17 cellular contexts compared by ENCODE assay signal in the genomic region with DNA sequence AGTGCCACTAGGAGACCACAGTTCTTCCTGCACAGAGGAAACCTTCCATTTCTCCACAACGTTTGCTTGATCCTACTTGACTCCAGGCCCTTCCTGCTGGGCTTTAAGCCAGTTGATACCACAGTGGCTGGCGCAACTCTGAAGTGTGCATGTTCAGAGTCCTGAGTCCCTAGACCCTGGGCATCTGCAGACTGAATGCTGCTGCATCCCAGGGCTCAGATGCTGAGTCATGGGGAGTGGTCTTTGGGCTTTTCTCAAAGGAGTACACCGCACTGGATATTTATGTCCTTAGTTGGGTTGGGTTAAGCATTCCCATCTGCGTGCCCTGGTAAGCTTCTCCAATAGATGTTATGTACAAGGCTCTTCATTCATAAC.
"Had no signal": no experiment of that assay in that cellular context is flagged by ENCODE, and none has a peak within 500 bp of the region (broad histone marks: within the 10 kb centered on the region; RNA-seq: fewer than 3 reads in every experiment).

No MANE protein-coding gene starts in this region.

- H3K27ac ChIP-seq: brain microvascular endothelial cell, psoas muscle, upper lobe of left lung had no signal

- H3K27me3 ChIP-seq: brain microvascular endothelial cell, upper lobe of left lung had no signal

- H3K4me3 ChIP-seq: lung, mucosa of descending colon, psoas muscle, upper lobe of left lung had no signal

- DNase-seq: activated CD4-positive, alpha-beta T cell treated with anti-CD3 and anti-CD28 coated beads for 1 hour; activated CD4-positive, alpha-beta T cell treated with anti-CD3 and anti-CD28 coated beads, Interleukin-2, amount 50 U/mL, for 48 hours; activated CD8-positive, alpha-beta memory T cell treated with anti-CD3 and anti-CD28 coated beads, Interleukin-2, amount 10 ng/mL, durations not matched to agents 7 days and 5 days; activated effector memory CD4-positive, alpha-beta T cell treated with anti-CD3 and anti-CD28 coated beads, Interleukin-2, amount 50 U/mL, for 16 hours; activated T-cell treated with anti-CD3 and anti-CD28 coated beads, Interleukin-2, amount 50 U/mL, for 24 hours; amniotic stem cell; brain microvascular endothelial cell; glutamatergic neuron; immature natural killer cell; mucosa of descending colon; natural killer cell; occipital lobe; psoas muscle; stimulated activated CD4-positive, alpha-beta T cell treated with anti-CD3 and anti-CD28 coated beads, Interleukin-2, amount 100 ng/mL, for 48 hours had no signal

- H3K4me1 ChIP-seq: psoas muscle, upper lobe of left lung had no signal

- ATAC-seq: activated CD8-positive, alpha-beta memory T cell treated with anti-CD3 and anti-CD28 coated beads, Interleukin-2, amount 10 ng/mL, durations not matched to agents 7 days and 5 days; activated naive CD4-positive, alpha-beta T cell treated with anti-CD3 and anti-CD28 coated beads, Interleukin-2, amount 50 U/mL, for 72 hours; mucosa of descending colon; natural killer cell; psoas muscle had no signal

- H3K9me3 ChIP-seq: mucosa of descending colon, upper lobe of left lung had no signal

- H3K36me3 ChIP-seq: brain microvascular endothelial cell, upper lobe of left lung had no signal
